1 cellular context compared by ENCODE assay signal in genomic region chr17:59372138-59372751, GRCh38.
TF ChIP-seq lines count a peak whose summit lies in the region.

No MANE protein-coding gene starts in this region.

TF ChIP-seq in HCT116, 20 proteins besides CTCF, POLR2A, EP300 and RAD21 (continued from another document):
- TF ChIP-seq ATF3 (IDR thresholded peaks at IDR 0.05) (no peak), ZNF274 (IDR thresholded peaks at IDR 0.05; ENCODE audit: low read depth, low read length) (no peak), YY1 (IDR thresholded peaks at IDR 0.05; ENCODE audit: extremely low read depth, insufficient replicate concordance, low read depth, low read length) (no peak), TCF7L2 (IDR thresholded peaks at IDR 0.05; ENCODE audit: borderline replicate concordance, extremely low read depth, insufficient read depth, insufficient read length) (no peak), SRF (IDR thresholded peaks at IDR 0.05; ENCODE audit: low read depth) (no peak), FOSL1 (IDR thresholded peaks at IDR 0.05; ENCODE audit: low read depth) (no peak), EGR1 (IDR thresholded peaks at IDR 0.05; ENCODE audit: low read depth) (no peak), CBX3 (IDR thresholded peaks at IDR 0.05; ENCODE audit: low read depth) (no peak), EZH2phosphoT487 (IDR thresholded peaks at IDR 0.05; ENCODE audit: borderline replicate concordance) (no peak)
